Comparison of ENCODE assay signal across 15 cellular contexts in genomic region chr15:61116830-61117229, GRCh38.
A peak's percentile ranks its signal among the peaks of the same experiment; 100 is the strongest.
DNase-seq lines count a peak whose midpoint lies in the region; ATAC-seq and TF ChIP-seq lines count a peak whose summit lies in the region.
"Had no signal": no experiment of that assay in that cellular context is flagged by ENCODE, and none has a peak within 500 bp of the region (broad histone marks: within the 10 kb centered on the region; RNA-seq: fewer than 3 reads in every experiment).

No MANE protein-coding gene starts in this region.

- H3K27me3 ChIP-seq in vagina = no peaks in the 10 kb centered on the region

- CTCF ChIA-PET in HEK293T (lab: Yijun Ruan, JAX) = interaction anchor here (0.9 kb wide), 1 partner anchor 10 kb away, joined by 3 read pairs; no protein-coding TSS in a partner anchor

- no peak overlapping the region for H3K4me3 ChIP-seq in vagina
- H3K4me3 ChIP-seq: PC-9, SK-N-MC had no signal

- no peaks in the 10 kb centered on the region for H3K4me1 ChIP-seq in vagina

- TF ChIP-seq POLR2A in vagina (IDR thresholded peaks at IDR 0.05) = no peak

- POLR2A ChIA-PET in HEK293T (lab: Yijun Ruan, JAX) = no interaction called here

- intact Hi-C loops in vagina (cut with DNase I) = no loop called here

- no peak for ATAC-seq in HG03432 (IDR thresholded peaks at IDR 0.05; ENCODE audit: unreplicated experiment)
- ATAC-seq: CD8-positive, alpha-beta T cell had no signal

- H3K9me3 ChIP-seq in vagina = no peaks in the 10 kb centered on the region

- DNase-seq in HEK293T (ENCODE audit: extremely low spot score) = no peak
- DNase-seq in NCI-H146 treated with DMSO at 0.1 percent for 48 hours (lab: John Stamatoyannopoulos, UW; ENCODE audit: unreplicated experiment) = peak; percentile 66
- DNase-seq in NCI-H69 (lab: John Stamatoyannopoulos, UW) = peak; percentile 89
- peak; percentile 26 for DNase-seq in left kidney (ENCODE audit: low read depth, low spot score)
- no peak for DNase-seq in activated CD4-positive, alpha-beta T cell treated with anti-CD3 and anti-CD28 coated beads, Interleukin-2, amount 50 U/mL, for 48 hours
- no peak for DNase-seq in foreskin melanocyte
- no peak for DNase-seq in vagina (ENCODE audit: extremely low spot score in 2 of 2)
- DNase-seq: CD8-positive, alpha-beta T cell; H9; NCI-H1930; NCI-H524 treated with DMSO at 0.1 percent for 48 hours; PC-9; T-helper 1 cell had no signal

- no peaks in the 10 kb centered on the region for H3K36me3 ChIP-seq in vagina

- TF ChIP-seq CTCF in vagina (IDR thresholded peaks at IDR 0.05) = no peak

- H3K27ac ChIP-seq in vagina = no peak overlapping the region
- H3K27ac ChIP-seq: PC-9, SK-N-MC had no signal

TF ChIP-seq in HEK293T, 16 proteins besides CTCF, POLR2A, EP300 and RAD21:
- TF ChIP-seq ZNF384 (IDR thresholded peaks at IDR 0.05) (0 out of 2 replicates have a peak, but pooled peaks have one; percentile 42), LEF1 (IDR thresholded peaks at IDR 0.05; ENCODE audit: borderline replicate concordance) (no peak), PKNOX1 (IDR thresholded peaks at IDR 0.05) (peak; percentile 74)

Comparison
In these comparisons a context has a peak if more than half of its experiments do, and no peak if none do; other contexts are left out.
1. DNase-seq: peak in NCI-H146 treated with DMSO at 0.1 percent for 48 hours (single experiment), NCI-H69 (single experiment) and left kidney (single experiment); none in HEK293T (single experiment), activated CD4-positive, alpha-beta T cell treated with anti-CD3 and anti-CD28 coated beads, Interleukin-2, amount 50 U/mL, for 48 hours (0 of 2), foreskin melanocyte (single experiment) and vagina (0 of 2).